ENCODE assay signal across 10 cellular contexts in genomic region chr1:53047737-53048344, GRCh38. TPM values are rescaled to one million over a fixed set of nuclear protein-coding genes. Genes with fewer than 3 reads are reported as not detected.
DNase-seq lines count a peak whose midpoint lies in the region; ATAC-seq and TF ChIP-seq lines count a peak whose summit lies in the region.
"Had no signal": no experiment of that assay in that cellular context is flagged by ENCODE, and none has a peak within 500 bp of the region (broad histone marks: within the 10 kb centered on the region; RNA-seq: fewer than 3 reads in every experiment).

No MANE protein-coding gene starts in this region.

- no peak overlapping the region for H3K4me3 Mint-ChIP-seq in central memory CD8-positive, alpha-beta T cell
- H3K4me3 Mint-ChIP-seq: activated naive CD4-positive, alpha-beta T cell treated with anti-CD3 and anti-CD28 coated beads, Interleukin-2, amount 50 U/mL, for 24 hours had no signal

- no peak for ATAC-seq in central memory CD8-positive, alpha-beta T cell (replicated peaks; ENCODE audit: extremely low read depth, poor library complexity, severe bottlenecking)
- ATAC-seq in HG03354 (IDR thresholded peaks at IDR 0.05; ENCODE audit: poor library complexity, severe bottlenecking, unreplicated experiment) (no peak), gastroesophageal sphincter (no peak)

- DNase-seq in NCI-H1092 treated with DMSO at 0.1 percent for 48 hours (lab: John Stamatoyannopoulos, UW) (peak; percentile 2), NCI-H1092 (lab: John Stamatoyannopoulos, UW) (no peak), NCI-H2107 treated with DMSO at 0.1 percent for 48 hours (lab: John Stamatoyannopoulos, UW; ENCODE audit: unreplicated experiment) (peak; percentile 96), non-pigmented ciliary epithelial cell (ENCODE audit: low read depth) (peak; percentile 80), Ammon's horn (ENCODE audit: low spot score) (no peak)
- DNase-seq in central memory CD8-positive, alpha-beta T cell (ENCODE audit: low spot score in 2 of 2): no peak

- TF ChIP-seq POLR2A in gastroesophageal sphincter (IDR thresholded peaks at IDR 0.05): no peak

- peaks cover 28% of the 10 kb centered on the region for H3K36me3 Mint-ChIP-seq in central memory CD8-positive, alpha-beta T cell (ENCODE audit: insufficient read depth)

- 57 to 89% methylated on average over 3 of the region's 4 CpGs for WGBS in gastroesophageal sphincter (ENCODE audit: low coverage in 1 of 2), 2 donors

- TF ChIP-seq EP300 in gastroesophageal sphincter (IDR thresholded peaks at IDR 0.05): no peak

- no peaks in the 10 kb centered on the region for H3K9me3 ChIP-seq in gastroesophageal sphincter

- H3K4me3 ChIP-seq in gastroesophageal sphincter: no peak overlapping the region
- H3K4me3 ChIP-seq: lung had no signal

- no peaks in the 10 kb centered on the region for H3K27me3 Mint-ChIP-seq in central memory CD8-positive, alpha-beta T cell
- H3K27me3 Mint-ChIP-seq: activated naive CD4-positive, alpha-beta T cell treated with anti-CD3 and anti-CD28 coated beads, Interleukin-2, amount 50 U/mL, for 24 hours had no signal

- H3K27me3 ChIP-seq in gastroesophageal sphincter: no peaks in the 10 kb centered on the region

- H3K9me3 Mint-ChIP-seq in central memory CD8-positive, alpha-beta T cell: no peaks in the 10 kb centered on the region
- H3K9me3 Mint-ChIP-seq: activated naive CD4-positive, alpha-beta T cell treated with anti-CD3 and anti-CD28 coated beads, Interleukin-2, amount 50 U/mL, for 24 hours had no signal

- H3K36me3 ChIP-seq in gastroesophageal sphincter: peaks cover 0 to 45% of the 10 kb centered on the region in 2 donors

- peaks cover 4% of the 10 kb centered on the region for H3K4me1 Mint-ChIP-seq in central memory CD8-positive, alpha-beta T cell

- peaks cover 0 to 43% (median 0%) of the 10 kb centered on the region in 3 donors for H3K4me1 ChIP-seq in gastroesophageal sphincter

- no peak overlapping the region for H3K27ac ChIP-seq in gastroesophageal sphincter

- peak overlapping the region; percentile 29 for H3K27ac Mint-ChIP-seq in central memory CD8-positive, alpha-beta T cell (ENCODE audit: low read depth)
- H3K27ac Mint-ChIP-seq: activated naive CD4-positive, alpha-beta T cell treated with anti-CD3 and anti-CD28 coated beads, Interleukin-2, amount 50 U/mL, for 24 hours had no signal

- TF ChIP-seq CTCF in gastroesophageal sphincter (IDR thresholded peaks at IDR 0.05): no peak

RNA-seq across cellular contexts. Expression of gene PODN, which starts 14.2 kb away (rescaled TPM):
- total RNA-seq in gastroesophageal sphincter: 100 to 1,000 TPM in 3 of 4 donors, 10 to 100 TPM in 1; 60.4 to 170 (median 125) TPM

Comparison
In these comparisons a context has a peak if more than half of its experiments do, and no peak if none do; other contexts are left out.
1. DNase-seq: peak in NCI-H1092 treated with DMSO at 0.1 percent for 48 hours (single experiment), NCI-H2107 treated with DMSO at 0.1 percent for 48 hours (single experiment) and non-pigmented ciliary epithelial cell (single experiment); none in NCI-H1092 (single experiment), central memory CD8-positive, alpha-beta T cell (0 of 2) and Ammon's horn (single experiment).